In genomic region chr3:148211725-148212124, GRCh38 we compare ENCODE assay signal across 14 cellular contexts.
DNase-seq lines count a peak whose midpoint lies in the region; ATAC-seq and TF ChIP-seq lines count a peak whose summit lies in the region.
"Had no signal": no experiment of that assay in that cellular context is flagged by ENCODE, and none has a peak within 500 bp of the region (broad histone marks: within the 10 kb centered on the region; RNA-seq: fewer than 3 reads in every experiment).

No MANE protein-coding gene starts in this region.

- TF ChIP-seq CTCF in retinal pigment epithelial cell (conservative IDR thresholded peaks at IDR 0.05; ENCODE audit: low read depth, low read length): no peak

- H3K4me3 Mint-ChIP-seq in T-helper 2 cell treated with Interferon-gamma antibody and Interleukin-4, amounts not matched to agents 5 μg/mL and 100 μg/mL, for 36 hours: no peak overlapping the region
- H3K4me3 Mint-ChIP-seq: activated naive CD8-positive, alpha-beta T cell had no signal

- no peak overlapping the region for H3K27ac Mint-ChIP-seq in T-helper 2 cell treated with Interferon-gamma antibody and Interleukin-4, amounts not matched to agents 5 μg/mL and 100 μg/mL, for 36 hours
- H3K27ac Mint-ChIP-seq: activated naive CD8-positive, alpha-beta T cell had no signal

- DNase-seq in amniotic epithelial cell (ENCODE audit: low read depth): peak; percentile 22
- peak; percentile 60 for DNase-seq in retinal pigment epithelial cell (ENCODE audit: low read depth)
- DNase-seq in activated T-cell treated with anti-CD3 and anti-CD28 coated beads, Interleukin-2, amount 50 U/mL, for 1 hour: no peak
- no peak for DNase-seq in T-helper 2 cell treated with Interferon-gamma antibody and Interleukin-4, amounts not matched to agents 5 μg/mL and 100 μg/mL, for 36 hours (ENCODE audit: low spot score)
- DNase-seq: activated CD4-positive, alpha-beta T cell treated with anti-CD3 and anti-CD28 coated beads for 48 hours; DMS79; KBM-7; stimulated activated naive CD8-positive, alpha-beta T cell treated with anti-CD3 and anti-CD28 coated beads, Interleukin-15, Interleukin-2, amounts not matched to agents 100 U/mL and 50 U/mL, for 24 hours had no signal

- H3K4me1 Mint-ChIP-seq in T-helper 2 cell treated with Interferon-gamma antibody and Interleukin-4, amounts not matched to agents 5 μg/mL and 100 μg/mL, for 36 hours (ENCODE audit: low read depth): no peaks in the 10 kb centered on the region

- H3K36me3 Mint-ChIP-seq in T-helper 2 cell treated with Interferon-gamma antibody and Interleukin-4, amounts not matched to agents 5 μg/mL and 100 μg/mL, for 36 hours (ENCODE audit: low read depth): no peaks in the 10 kb centered on the region
- H3K36me3 Mint-ChIP-seq: activated naive CD8-positive, alpha-beta T cell had no signal

- H3K4me3 ChIP-seq in retinal pigment epithelial cell (ENCODE audit: low read length): no peak overlapping the region
- H3K4me3 ChIP-seq: lung had no signal

- no peaks in the 10 kb centered on the region for H3K27me3 Mint-ChIP-seq in T-helper 2 cell treated with Interferon-gamma antibody and Interleukin-4, amounts not matched to agents 5 μg/mL and 100 μg/mL, for 36 hours (ENCODE audit: low read depth)
- H3K27me3 Mint-ChIP-seq: activated naive CD8-positive, alpha-beta T cell had no signal

- ATAC-seq in GM18907 (IDR thresholded peaks at IDR 0.05; ENCODE audit: unreplicated experiment): peak; percentile 83
- peak; percentile 80 for ATAC-seq in HG03139 (IDR thresholded peaks at IDR 0.05; ENCODE audit: unreplicated experiment)
- ATAC-seq in GM18873 (IDR thresholded peaks at IDR 0.05; ENCODE audit: low FRiP score, unreplicated experiment): no peak
- no peak for ATAC-seq in GM19328 (IDR thresholded peaks at IDR 0.05; ENCODE audit: unreplicated experiment)
- ATAC-seq: stimulated activated naive CD8-positive, alpha-beta T cell treated with anti-CD3 and anti-CD28 coated beads, Interleukin-15, Interleukin-2, amounts not matched to agents 100 U/mL and 50 U/mL, for 24 hours had no signal

- H3K9me3 Mint-ChIP-seq in T-helper 2 cell treated with Interferon-gamma antibody and Interleukin-4, amounts not matched to agents 5 μg/mL and 100 μg/mL, for 36 hours: no peaks in the 10 kb centered on the region

Comparison
In these comparisons a context has a peak if more than half of its experiments do, and no peak if none do; other contexts are left out.
1. ATAC-seq: peak in GM18907 (single experiment) and HG03139 (single experiment); none in GM18873 (single experiment) and GM19328 (single experiment).
2. DNase-seq: peak in amniotic epithelial cell (single experiment) and retinal pigment epithelial cell (single experiment); none in activated T-cell treated with anti-CD3 and anti-CD28 coated beads, Interleukin-2, amount 50 U/mL, for 1 hour (single experiment) and T-helper 2 cell treated with Interferon-gamma antibody and Interleukin-4, amounts not matched to agents 5 μg/mL and 100 μg/mL, for 36 hours (single experiment).